In genomic region chr17:32211671-32212070, GRCh38 we compare ENCODE assay signal across 30 cellular contexts. TPM values are rescaled to one million over a fixed set of nuclear protein-coding genes. Genes with fewer than 3 reads are reported as not detected.
DNase-seq lines count a peak whose midpoint lies in the region; FAIRE-seq and TF ChIP-seq lines count a peak whose summit lies in the region.
"Had no signal": no experiment of that assay in that cellular context is flagged by ENCODE, and none has a peak within 500 bp of the region (broad histone marks: within the 10 kb centered on the region; RNA-seq: fewer than 3 reads in every experiment).

No MANE protein-coding gene starts in this region.

- TF ChIP-seq POLR2A in Peyer's patch (IDR thresholded peaks at IDR 0.05), result no peak

- H3K4me1 Mint-ChIP-seq in astrocyte (ENCODE audit: low read depth, unreplicated experiment), result peaks cover 5% of the 10 kb centered on the region
- H3K4me1 Mint-ChIP-seq: B cell; CD14-positive monocyte; CD8-positive, alpha-beta memory T cell had no signal

- H3K4me2 ChIP-seq in astrocyte (ENCODE audit: low read length), result no peak overlapping the region
- H3K4me2 ChIP-seq: A549; BLaER1; BLaER1 treated with 17β-estradiol and CSF1 and Interleukin-3, amounts not matched to agents 10 nM and 100 nM had no signal

- no peak overlapping the region for H3K27ac ChIP-seq in astrocyte (ENCODE audit: low read depth, low read length)
- H3K27ac ChIP-seq in Peyer's patch, result no peak overlapping the region
- H3K27ac ChIP-seq: 22Rv1; A549; BLaER1; BLaER1 treated with 17β-estradiol and CSF1 and Interleukin-3, amounts not matched to agents 10 nM and 100 nM; C4-2B had no signal

- no peak overlapping the region for H3K27ac Mint-ChIP-seq in astrocyte (ENCODE audit: unreplicated experiment)
- H3K27ac Mint-ChIP-seq: B cell; CD4-positive, alpha-beta memory T cell; CD4-positive, alpha-beta T cell; CD4-positive, CD25-positive, alpha-beta regulatory T cell; CD8-positive, alpha-beta T cell had no signal

- H3K9me3 ChIP-seq in astrocyte (ENCODE audit: insufficient read depth, low read depth, low read length) (no peaks in the 10 kb centered on the region), Peyer's patch (no peaks in the 10 kb centered on the region)
- H3K9me3 ChIP-seq: A549; BE2C; BLaER1; BLaER1 treated with 17β-estradiol and CSF1 and Interleukin-3, amounts not matched to agents 10 nM and 100 nM; Caco-2 had no signal

- H2AFZ ChIP-seq in astrocyte (ENCODE audit: low read depth, low read length), result no peak overlapping the region

- H3K27me3 ChIP-seq in astrocyte (ENCODE audit: insufficient read depth, low read length) (no peaks in the 10 kb centered on the region), Peyer's patch (no peaks in the 10 kb centered on the region)
- H3K27me3 ChIP-seq: BE2C; BLaER1; BLaER1 treated with 17β-estradiol and CSF1 and Interleukin-3, amounts not matched to agents 10 nM and 100 nM had no signal

- H3K79me2 ChIP-seq in astrocyte (ENCODE audit: insufficient read depth, low read length), result no peaks in the 10 kb centered on the region

- H3K36me3 ChIP-seq in astrocyte (ENCODE audit: insufficient read depth, low read length) (peaks cover 20% of the 10 kb centered on the region), Peyer's patch (peaks cover 0 to 64% (median 0%) of the 10 kb centered on the region in 3 donors)
- H3K36me3 ChIP-seq: BE2C had no signal

- H4K20me1 ChIP-seq in astrocyte (ENCODE audit: insufficient read depth, low read length), result no peaks in the 10 kb centered on the region
- H4K20me1 ChIP-seq: BLaER1 had no signal

- no peak for TF ChIP-seq CTCF in astrocyte (IDR thresholded peaks at IDR 0.05; ENCODE audit: insufficient read depth, low read depth, low read length)
- no peak for TF ChIP-seq CTCF in Peyer's patch (IDR thresholded peaks at IDR 0.05)

- no peak overlapping the region for H3K4me3 ChIP-seq in astrocyte (ENCODE audit: insufficient read depth, low read depth, low read length)
- no peak overlapping the region for H3K4me3 ChIP-seq in Peyer's patch
- H3K4me3 ChIP-seq: A549; BLaER1; BLaER1 treated with 17β-estradiol and CSF1 and Interleukin-3, amounts not matched to agents 10 nM and 100 nM had no signal

- no peaks in the 10 kb centered on the region for H3K9me3 Mint-ChIP-seq in astrocyte (ENCODE audit: unreplicated experiment)
- H3K9me3 Mint-ChIP-seq: CD14-positive monocyte; CD4-positive, alpha-beta memory T cell; CD4-positive, alpha-beta T cell; CD4-positive, CD25-positive, alpha-beta regulatory T cell; CD8-positive, alpha-beta memory T cell; CD8-positive, alpha-beta T cell had no signal

- H3K4me1 ChIP-seq in astrocyte (ENCODE audit: insufficient read depth, low read length) (peaks cover 2% of the 10 kb centered on the region), Peyer's patch (no peaks in the 10 kb centered on the region)
- H3K4me1 ChIP-seq: BE2C; BLaER1; BLaER1 treated with 17β-estradiol and CSF1 and Interleukin-3, amounts not matched to agents 10 nM and 100 nM had no signal

- H3K36me3 Mint-ChIP-seq in astrocyte (ENCODE audit: low read depth, unreplicated experiment), result no peaks in the 10 kb centered on the region

- H3K9ac ChIP-seq in astrocyte (ENCODE audit: low read length), result no peak overlapping the region
- H3K9ac ChIP-seq: BLaER1; BLaER1 treated with 17β-estradiol and CSF1 and Interleukin-3, amounts not matched to agents 10 nM and 100 nM had no signal

- no peaks in the 10 kb centered on the region for H3K27me3 Mint-ChIP-seq in astrocyte (ENCODE audit: low read depth, unreplicated experiment)
- H3K27me3 Mint-ChIP-seq: B cell; CD4-positive, alpha-beta memory T cell; CD4-positive, alpha-beta T cell; CD4-positive, CD25-positive, alpha-beta regulatory T cell; CD8-positive, alpha-beta memory T cell had no signal

- peak; percentile 73 for FAIRE-seq in astrocyte (lab: Jason Lieb, UNC)
- FAIRE-seq: D721Med had no signal

- H3K4me3 Mint-ChIP-seq in astrocyte (ENCODE audit: unreplicated experiment), result no peak overlapping the region
- H3K4me3 Mint-ChIP-seq: B cell; CD14-positive monocyte; CD4-positive, alpha-beta memory T cell; CD4-positive, alpha-beta T cell; CD4-positive, CD25-positive, alpha-beta regulatory T cell; CD8-positive, alpha-beta memory T cell; CD8-positive, alpha-beta T cell had no signal

- DNase-seq in astrocyte (ENCODE audit: low read depth), result no peak
- DNase-seq in Peyer's patch, result no peak
- DNase-seq: 8988T; ACHN; AML-193; BE2C; C1 segment of cervical spinal cord; Caco-2; Calu3; CD4-positive, alpha-beta memory T cell; CD4-positive, alpha-beta T cell; CD4-positive, CD25-positive, alpha-beta regulatory T cell; CD8-positive, alpha-beta memory T cell; CD8-positive, alpha-beta T cell; COR-L47; DMS 273 treated with DMSO at 0.1 percent for 48 hours; DMS153; DMS53; DMS79; DMS79 treated with DMSO at 0.1 percent for 48 hours; DND-41; EL had no signal

RNA-seq across cellular contexts. Expression of gene RHBDL3, which starts 54.0 kb away (rescaled TPM):
- total RNA-seq in astrocyte, result 1.1 and 1.4 TPM in 2 replicates
- total RNA-seq in Peyer's patch, result under 1 TPM in 2 of 4 donors, not detected in 2; 0.28 to 0.40 TPM
- total RNA-seq: B cell; Caco-2; CD4-positive, alpha-beta memory T cell; CD4-positive, CD25-positive, alpha-beta regulatory T cell; CD8-positive, alpha-beta T cell had no signal
